ENCODE assay signal across 11 cellular contexts in genomic region chr6:34745277-34746103, GRCh38. TPM values are rescaled to one million over a fixed set of nuclear protein-coding genes. Genes with fewer than 3 reads are reported as not detected.
DNase-seq lines count a peak whose midpoint lies in the region; ATAC-seq, FAIRE-seq and TF ChIP-seq lines count a peak whose summit lies in the region.
"Had no signal": no experiment of that assay in that cellular context is flagged by ENCODE, and none has a peak within 500 bp of the region (broad histone marks: within the 10 kb centered on the region; RNA-seq: fewer than 3 reads in every experiment).

No MANE protein-coding gene starts in this region.

- H2AFZ ChIP-seq in GM23248 (no peak overlapping the region), MM.1S (ENCODE audit: low read length) (no peak overlapping the region)

- H3K9ac ChIP-seq in GM23248 = no peak overlapping the region
- peak overlapping the region in 1 of 2 donors; percentile 58 for H3K9ac ChIP-seq in colonic mucosa (ENCODE audit: low read depth in 2 of 2, low read length in 2 of 2)
- no peak overlapping the region for H3K9ac ChIP-seq in MM.1S (ENCODE audit: low read length)

- in situ Hi-C loops in GM23248 (cut with MboI) = no loop called here

- no peaks in the 10 kb centered on the region for H3K9me3 ChIP-seq in GM23248 (ENCODE audit: low read depth)
- no peaks in the 10 kb centered on the region for H3K9me3 ChIP-seq in colonic mucosa
- no peaks in the 10 kb centered on the region for H3K9me3 ChIP-seq in pancreas
- H3K9me3 ChIP-seq in MM.1S (replicated peaks; ENCODE audit: insufficient read depth, low read length) = no peaks in the 10 kb centered on the region
- H3K9me3 ChIP-seq in naive thymus-derived CD4-positive, alpha-beta T cell (ENCODE audit: control insufficient read depth in 2 of 3, low read length in 3 of 3) = no peaks in the 10 kb centered on the region
- H3K9me3 ChIP-seq: adrenal gland had no signal

- intact Hi-C loops in colonic mucosa (cut with DNase I) = no loop called here
- intact Hi-C loops in pancreas (cut with DNase I) = no loop called here
- intact Hi-C loops in naive thymus-derived CD4-positive, alpha-beta T cell (cut with micrococcal nuclease) = no loop called here

- no peaks in the 10 kb centered on the region for H3K36me3 Mint-ChIP-seq in naive thymus-derived CD4-positive, alpha-beta T cell

- TF ChIP-seq CTCF in colonic mucosa (IDR thresholded peaks at IDR 0.05) = no peak
- no peak for TF ChIP-seq CTCF in pancreas (IDR thresholded peaks at IDR 0.05)
- TF ChIP-seq CTCF in MM.1S (IDR thresholded peaks at IDR 0.05; ENCODE audit: low read length) = no peak

- no peak overlapping the region for H3K4me3 ChIP-seq in GM23248
- H3K4me3 ChIP-seq in colonic mucosa = no peak overlapping the region
- no peak overlapping the region for H3K4me3 ChIP-seq in pancreas
- no peak overlapping the region for H3K4me3 ChIP-seq in MM.1S (ENCODE audit: low read length)
- H3K4me3 ChIP-seq in naive thymus-derived CD4-positive, alpha-beta T cell (ENCODE audit: low read length) = no peak overlapping the region
- H3K4me3 ChIP-seq: adrenal gland had no signal

- peak overlapping the region in 1 of 9 donors; percentile 19 for H3K27ac Mint-ChIP-seq in naive thymus-derived CD4-positive, alpha-beta T cell

- no peaks in the 10 kb centered on the region for H3K79me2 ChIP-seq in GM23248 (ENCODE audit: insufficient read depth)
- H3K79me2 ChIP-seq in MM.1S (ENCODE audit: low read length) = no peaks in the 10 kb centered on the region

- H3K27me3 ChIP-seq in GM23248 (replicated peaks; ENCODE audit: insufficient read depth) (no peaks in the 10 kb centered on the region), colonic mucosa (no peaks in the 10 kb centered on the region), pancreas (no peaks in the 10 kb centered on the region), MM.1S (replicated peaks; ENCODE audit: insufficient read depth, low read length) (no peaks in the 10 kb centered on the region)
- no peaks in the 10 kb centered on the region for H3K27me3 ChIP-seq in naive thymus-derived CD4-positive, alpha-beta T cell (ENCODE audit: control insufficient read depth in 2 of 2, insufficient read depth in 2 of 2, low read length in 2 of 2)
- H3K27me3 ChIP-seq: adrenal gland had no signal

- FAIRE-seq in pancreas (lab: Jason Lieb, UNC) (no peak), H54 (lab: Jason Lieb, UNC) (no peak)

- no peaks in the 10 kb centered on the region for H4K20me1 ChIP-seq in GM23248 (ENCODE audit: insufficient read depth)
- no peaks in the 10 kb centered on the region for H4K20me1 ChIP-seq in MM.1S (ENCODE audit: insufficient read depth, low read length)

- TF ChIP-seq POLR2A in H54 (IDR thresholded peaks at IDR 0.05; ENCODE audit: low read depth, low read length) = no peak

- H3K9me2 ChIP-seq in GM23248 (ENCODE audit: insufficient read depth) (no peaks in the 10 kb centered on the region), MM.1S (replicated peaks; ENCODE audit: insufficient read depth, low read length) (no peaks in the 10 kb centered on the region)

- H3K27me3 Mint-ChIP-seq in naive thymus-derived CD4-positive, alpha-beta T cell = no peaks in the 10 kb centered on the region

- H3K4me3 Mint-ChIP-seq in naive thymus-derived CD4-positive, alpha-beta T cell = no peak overlapping the region

- peak; percentile 92 to 97 (median 96) for ATAC-seq in pancreas
- ATAC-seq in naive thymus-derived CD4-positive, alpha-beta T cell = no peak

- CTCF ChIA-PET in naive thymus-derived CD4-positive, alpha-beta T cell (lab: Charles Lee) = interaction anchor here (0.8 kb wide), 1 partner anchor 70 kb away, joined by 3 read pairs; no protein-coding TSS in a partner anchor

- H3K36me3 ChIP-seq in GM23248 (ENCODE audit: low read depth) (no peaks in the 10 kb centered on the region), colonic mucosa (no peaks in the 10 kb centered on the region), pancreas (no peaks in the 10 kb centered on the region), MM.1S (replicated peaks; ENCODE audit: insufficient read depth, low read length) (no peaks in the 10 kb centered on the region)
- H3K36me3 ChIP-seq in naive thymus-derived CD4-positive, alpha-beta T cell (ENCODE audit: control insufficient read depth in 2 of 3, insufficient read depth in 3 of 3, low read length in 3 of 3) = no peaks in the 10 kb centered on the region
- H3K36me3 ChIP-seq: adrenal gland had no signal

- H3K4me1 Mint-ChIP-seq in naive thymus-derived CD4-positive, alpha-beta T cell = no peaks in the 10 kb centered on the region

- H3K27ac ChIP-seq in GM23248 = no peak overlapping the region
- H3K27ac ChIP-seq in colonic mucosa = peak overlapping the region; percentile 73
- peak overlapping the region; percentile 22 to 76 (median 62) for H3K27ac ChIP-seq in pancreas
- H3K27ac ChIP-seq in MM.1S (ENCODE audit: low read length) = no peak overlapping the region
- no peak overlapping the region for H3K27ac ChIP-seq in naive thymus-derived CD4-positive, alpha-beta T cell (ENCODE audit: low read depth, low read length)
- H3K27ac ChIP-seq: adrenal gland had no signal

- no peaks in the 10 kb centered on the region for H3K9me3 Mint-ChIP-seq in naive thymus-derived CD4-positive, alpha-beta T cell

- no peaks in the 10 kb centered on the region for H3K4me1 ChIP-seq in GM23248 (ENCODE audit: insufficient read depth)
- H3K4me1 ChIP-seq in colonic mucosa = peaks cover 7% of the 10 kb centered on the region
- peaks cover 0 to 10% (median 6%) of the 10 kb centered on the region in 3 donors for H3K4me1 ChIP-seq in pancreas
- no peaks in the 10 kb centered on the region for H3K4me1 ChIP-seq in MM.1S (ENCODE audit: low read length)
- no peaks in the 10 kb centered on the region for H3K4me1 ChIP-seq in naive thymus-derived CD4-positive, alpha-beta T cell (ENCODE audit: control insufficient read depth in 2 of 2, insufficient read depth in 2 of 2, low read length in 2 of 2)

- POLR2A ChIA-PET in naive thymus-derived CD4-positive, alpha-beta T cell (lab: Charles Lee) = interaction anchor here (1.4 kb wide), 1 partner anchor 11 kb away, joined by 3 read pairs; no protein-coding TSS in a partner anchor

- H3F3A ChIP-seq in GM23248 (ENCODE audit: insufficient read depth) = peaks cover 5% of the 10 kb centered on the region; the same call in 1 of the 2 replicates
- H3F3A ChIP-seq in MM.1S (ENCODE audit: insufficient read depth, low read length) = no peaks in the 10 kb centered on the region

- no peak overlapping the region for H3K4me2 ChIP-seq in GM23248 (ENCODE audit: unreplicated experiment)
- no peak overlapping the region for H3K4me2 ChIP-seq in MM.1S (ENCODE audit: low read depth, low read length)

- 66 to 74% methylated on average over 10 of the region's 10 CpGs for WGBS in GM23248 (ENCODE audit: low coverage in 1 of 2, low lambda C conversion rate in 2 of 2, missing lambda C conversion rate in 2 of 2), 2 experiments
- 44 to 49% methylated on average over 10 of the region's 10 CpGs for WGBS in pancreas, 2 donors

- DNase-seq in GM23248 (peak; percentile 55), NCI-H510A (lab: John Stamatoyannopoulos, UW) (peak; percentile 93), colonic mucosa (peak; percentile 77), pancreas (peak in 4 of 6 donors; percentile 46 to 76 (median 69)), MM.1S (no peak), H54 (ENCODE audit: insufficient read length, low spot score) (no peak), SHP77 (lab: John Stamatoyannopoulos, UW) (no peak)
- no peak for DNase-seq in naive thymus-derived CD4-positive, alpha-beta T cell
- DNase-seq: adrenal gland, NCI-H345, T-helper 9 cell had no signal

RNA-seq across cellular contexts. Expression of gene SNRPC, which starts 11.8 kb away (rescaled TPM):
- 61.4 and 98.9 TPM in 2 replicates for total RNA-seq in GM23248 (2014; rRNA removed; shearing (Covaris generic))
- polyA plus RNA-seq in GM23248 (2016; fragmentation: Nextera tagmentation; extraction: Ambion mirVana) (204 and 207 TPM in 2 replicates), pancreas (10 to 100 TPM; 49.0 to 73.3 TPM)
- total RNA-seq in colonic mucosa (100 to 1,000 TPM in 1 of 2 donors, 10 to 100 TPM in 1; 65.1 to 127 TPM), pancreas (10 to 100 TPM; 18.6 to 39.7 (median 28.7) TPM)
- 100 to 1,000 TPM in 1 of 5 experiments, 10 to 100 TPM in 4; 38.3 to 120 (median 44.4) TPM for total RNA-seq in naive thymus-derived CD4-positive, alpha-beta T cell
- 100 to 1,000 TPM; 311 to 358 TPM for polyA plus RNA-seq in naive thymus-derived CD4-positive, alpha-beta T cell

RNA-seq across cellular contexts. Expression of gene BLTP3A, which starts 46.4 kb away (rescaled TPM):
- 4.9 TPM in 2 replicates for total RNA-seq in GM23248 (2014; rRNA removed; shearing (Covaris generic))
- polyA plus RNA-seq in GM23248 (2016; fragmentation: Nextera tagmentation; extraction: Ambion mirVana) (3.1 and 3.2 TPM in 2 replicates), pancreas (1 to 10 TPM; 2.5 to 2.9 TPM)
- total RNA-seq in colonic mucosa (10 to 100 TPM in 1 of 2 donors, 1 to 10 TPM in 1; 7.6 to 11.1 TPM), pancreas (10 to 100 TPM in 2 of 6 donors, 1 to 10 TPM in 4; 7.4 to 14.4 (median 9.6) TPM)
- 10 to 100 TPM; 10.7 to 12.9 (median 11.9) TPM for total RNA-seq in naive thymus-derived CD4-positive, alpha-beta T cell
- 1 to 10 TPM in 1 of 2 donors, under 1 TPM in 1; 0.72 to 1.2 TPM for polyA plus RNA-seq in naive thymus-derived CD4-positive, alpha-beta T cell

RNA-seq across cellular contexts. Expression of gene ILRUN, which starts 48.9 kb away (rescaled TPM):
- 32.6 and 41.4 TPM in 2 replicates for total RNA-seq in GM23248 (2014; rRNA removed; shearing (Covaris generic))
- polyA plus RNA-seq in GM23248 (2016; fragmentation: Nextera tagmentation; extraction: Ambion mirVana) = 8.4 and 8.5 TPM in 2 replicates
- total RNA-seq in colonic mucosa = 10 to 100 TPM; 48.5 to 57.6 TPM
- total RNA-seq in pancreas = 10 to 100 TPM; 18.7 to 32.9 (median 25.2) TPM
- 10 to 100 TPM; 14.6 to 16.7 TPM for polyA plus RNA-seq in pancreas
- 10 to 100 TPM; 45.2 to 74.6 (median 53.7) TPM for total RNA-seq in naive thymus-derived CD4-positive, alpha-beta T cell
- polyA plus RNA-seq in naive thymus-derived CD4-positive, alpha-beta T cell = 1 to 10 TPM; 8.8 to 8.9 TPM

Comparison
In these comparisons a context has a peak if more than half of its experiments do, and no peak if none do; other contexts are left out.
1. DNase-seq: peak in GM23248 (single experiment), NCI-H510A (single experiment), colonic mucosa (single experiment) and pancreas (4 of 6); none in MM.1S (single experiment), H54 (single experiment), naive thymus-derived CD4-positive, alpha-beta T cell (0 of 9) and SHP77 (0 of 2).
2. H3K27ac ChIP-seq: peak in colonic mucosa (single experiment) and pancreas (4 of 4); none in GM23248 (single experiment), MM.1S (single experiment) and naive thymus-derived CD4-positive, alpha-beta T cell (single experiment).